8 cellular contexts compared by ENCODE assay signal in the genomic region with DNA sequence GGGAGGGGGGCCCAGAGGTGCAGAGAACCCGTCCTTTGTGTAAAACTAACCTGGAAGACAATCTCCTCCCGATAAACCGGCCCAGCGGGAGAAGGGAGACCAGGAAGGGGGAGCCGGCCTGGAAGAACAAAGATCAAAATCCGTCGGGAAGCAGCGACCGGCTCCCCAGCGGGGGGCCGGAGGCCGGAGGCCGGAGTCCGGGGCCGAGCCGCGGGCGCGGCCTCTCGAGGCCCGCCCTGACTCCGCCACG. TPM values are rescaled to one million over a fixed set of nuclear protein-coding genes. Genes with fewer than 3 reads are reported as not detected.
DNase-seq lines count a peak whose midpoint lies in the region; ATAC-seq and TF ChIP-seq lines count a peak whose summit lies in the region.

No MANE protein-coding gene starts in this region.

- H3K9me3 Mint-ChIP-seq in activated T-cell treated with anti-CD3 and anti-CD28 coated beads, Interleukin-2, amount 50 U/mL, for 72 hours, result no peaks in the 10 kb centered on the region

- intact Hi-C loops in ascending aorta (cut with DNase I), result loop anchor here (2.0 to 10.0 kb wide), 6 partner anchors 64 to 324 kb away; a partner anchor contains a TSS
- intact Hi-C loops in tibial artery (cut with DNase I; ENCODE audit: low total_unique reads), result no loop called here

- H3K36me3 ChIP-seq in ascending aorta, result no peaks in the 10 kb centered on the region
- H3K36me3 ChIP-seq in liver (ENCODE audit: control insufficient read depth in 4 of 4, insufficient read depth in 3 of 4, low read depth in 1 of 4, low read length in 3 of 4), result peaks cover 0 to 2% (median 0%) of the 10 kb centered on the region in 4 donors
- H3K36me3 ChIP-seq in tibial artery, result no peaks in the 10 kb centered on the region

- no peak for ATAC-seq in activated T-cell treated with anti-CD3 and anti-CD28 coated beads, Interleukin-2, amount 50 U/mL, for 72 hours (replicated peaks in 1 of 2)
- no peak for ATAC-seq in HG03159 (IDR thresholded peaks at IDR 0.05; ENCODE audit: unreplicated experiment)
- ATAC-seq in GM21390 (IDR thresholded peaks at IDR 0.05; ENCODE audit: unreplicated experiment), result no peak

- TF ChIP-seq CTCF in ascending aorta (IDR thresholded peaks at IDR 0.05) (no peak), liver (IDR thresholded peaks at IDR 0.05; ENCODE audit: low read depth, low read length, missing input control) (no peak), tibial artery (IDR thresholded peaks at IDR 0.05) (no peak)

- H3K27me3 Mint-ChIP-seq in activated T-cell treated with anti-CD3 and anti-CD28 coated beads, Interleukin-2, amount 50 U/mL, for 72 hours (ENCODE audit: low read depth), result peaks cover 30% of the 10 kb centered on the region

- peak overlapping the region; percentile 54 to 77 for H3K4me3 ChIP-seq in ascending aorta
- peak overlapping the region; percentile 70 to 97 (median 84) for H3K4me3 ChIP-seq in liver (ENCODE audit: low read depth in 1 of 3, low read length in 3 of 3)
- peak overlapping the region; percentile 84 to 86 for H3K4me3 ChIP-seq in tibial artery

- H3K27ac Mint-ChIP-seq in activated T-cell treated with anti-CD3 and anti-CD28 coated beads, Interleukin-2, amount 50 U/mL, for 72 hours, result no peak overlapping the region

- no peaks in the 10 kb centered on the region for H3K4me1 ChIP-seq in ascending aorta
- H3K4me1 ChIP-seq in liver (ENCODE audit: control insufficient read depth in 4 of 4, insufficient read depth in 4 of 4, low read length in 3 of 4), result peaks cover 0 to 23% (median 13%) of the 10 kb centered on the region in 4 donors
- H3K4me1 ChIP-seq in tibial artery, result no peaks in the 10 kb centered on the region

- H3K9ac ChIP-seq in liver (ENCODE audit: low read depth in 1 of 2, low read length in 2 of 2), result peak overlapping the region in 1 of 2 donors; percentile 19

- under 1% methylated on average over 23 of the region's 23 CpGs for WGBS in liver

- peaks cover 29% of the 10 kb centered on the region for H3K4me1 Mint-ChIP-seq in activated T-cell treated with anti-CD3 and anti-CD28 coated beads, Interleukin-2, amount 50 U/mL, for 72 hours (ENCODE audit: low read depth)

- H3K9me3 ChIP-seq in ascending aorta (no peaks in the 10 kb centered on the region), liver (ENCODE audit: control insufficient read depth in 4 of 4, low read length in 3 of 4) (no peaks in the 10 kb centered on the region), tibial artery (no peaks in the 10 kb centered on the region)

- peak overlapping the region; percentile 86 to 92 for H3K4me3 Mint-ChIP-seq in activated T-cell treated with anti-CD3 and anti-CD28 coated beads, Interleukin-2, amount 50 U/mL, for 72 hours

- no peaks in the 10 kb centered on the region for H3K36me3 Mint-ChIP-seq in activated T-cell treated with anti-CD3 and anti-CD28 coated beads, Interleukin-2, amount 50 U/mL, for 72 hours (ENCODE audit: insufficient read depth in 2 of 2)

- TF ChIP-seq RAD21 in liver (IDR thresholded peaks at IDR 0.05), result no peak

- H3K27me3 ChIP-seq in ascending aorta, result no peaks in the 10 kb centered on the region
- no peaks in the 10 kb centered on the region for H3K27me3 ChIP-seq in liver (ENCODE audit: control insufficient read depth in 4 of 4, insufficient read depth in 4 of 4, low read length in 3 of 4)
- H3K27me3 ChIP-seq in tibial artery, result no peaks in the 10 kb centered on the region

- H3K27ac ChIP-seq in ascending aorta (peak overlapping the region; percentile 68 to 77), liver (ENCODE audit: low read depth in 1 of 2, low read length in 2 of 2) (peak overlapping the region; percentile 71 to 88), tibial artery (peak overlapping the region; percentile 82 to 84)

- DNase-seq in activated T-cell treated with anti-CD3 and anti-CD28 coated beads, Interleukin-2, amount 50 U/mL, for 72 hours, result no peak
- DNase-seq in activated T-cell treated with anti-CD3 and anti-CD28 coated beads, Interleukin-2, amount 50 U/mL, for 1 hour, result no peak
- DNase-seq in ascending aorta (ENCODE audit: low spot score in 2 of 2) (no peak), tibial artery (no peak), cerebellar nuclear complex (lab: John Stamatoyannopoulos, UW) (no peak)

TF ChIP-seq in liver, 16 proteins besides CTCF, POLR2A, EP300 and RAD21:
- no peak for TF ChIP-seq FOXA1 (IDR thresholded peaks at IDR 0.05)
- no peak for TF ChIP-seq YY1 (IDR thresholded peaks at IDR 0.05)
- TF ChIP-seq FOXA2 (IDR thresholded peaks at IDR 0.05), result no peak
- TF ChIP-seq, protein P1, sequence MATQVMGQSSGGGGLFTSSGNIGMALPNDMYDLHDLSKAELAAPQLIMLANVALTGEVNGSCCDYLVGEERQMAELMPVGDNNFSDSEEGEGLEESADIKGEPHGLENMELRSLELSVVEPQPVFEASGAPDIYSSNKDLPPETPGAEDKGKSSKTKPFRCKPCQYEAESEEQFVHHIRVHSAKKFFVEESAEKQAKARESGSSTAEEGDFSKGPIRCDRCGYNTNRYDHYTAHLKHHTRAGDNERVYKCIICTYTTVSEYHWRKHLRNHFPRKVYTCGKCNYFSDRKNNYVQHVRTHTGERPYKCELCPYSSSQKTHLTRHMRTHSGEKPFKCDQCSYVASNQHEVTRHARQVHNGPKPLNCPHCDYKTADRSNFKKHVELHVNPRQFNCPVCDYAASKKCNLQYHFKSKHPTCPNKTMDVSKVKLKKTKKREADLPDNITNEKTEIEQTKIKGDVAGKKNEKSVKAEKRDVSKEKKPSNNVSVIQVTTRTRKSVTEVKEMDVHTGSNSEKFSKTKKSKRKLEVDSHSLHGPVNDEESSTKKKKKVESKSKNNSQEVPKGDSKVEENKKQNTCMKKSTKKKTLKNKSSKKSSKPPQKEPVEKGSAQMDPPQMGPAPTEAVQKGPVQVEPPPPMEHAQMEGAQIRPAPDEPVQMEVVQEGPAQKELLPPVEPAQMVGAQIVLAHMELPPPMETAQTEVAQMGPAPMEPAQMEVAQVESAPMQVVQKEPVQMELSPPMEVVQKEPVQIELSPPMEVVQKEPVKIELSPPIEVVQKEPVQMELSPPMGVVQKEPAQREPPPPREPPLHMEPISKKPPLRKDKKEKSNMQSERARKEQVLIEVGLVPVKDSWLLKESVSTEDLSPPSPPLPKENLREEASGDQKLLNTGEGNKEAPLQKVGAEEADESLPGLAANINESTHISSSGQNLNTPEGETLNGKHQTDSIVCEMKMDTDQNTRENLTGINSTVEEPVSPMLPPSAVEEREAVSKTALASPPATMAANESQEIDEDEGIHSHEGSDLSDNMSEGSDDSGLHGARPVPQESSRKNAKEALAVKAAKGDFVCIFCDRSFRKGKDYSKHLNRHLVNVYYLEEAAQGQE (IDR thresholded peaks at IDR 0.05), result no peak
- no peak for TF ChIP-seq SP1 (IDR thresholded peaks at IDR 0.05)
- TF ChIP-seq, protein P2, sequence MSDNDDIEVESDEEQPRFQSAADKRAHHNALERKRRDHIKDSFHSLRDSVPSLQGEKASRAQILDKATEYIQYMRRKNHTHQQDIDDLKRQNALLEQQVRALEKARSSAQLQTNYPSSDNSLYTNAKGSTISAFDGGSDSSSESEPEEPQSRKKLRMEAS (IDR thresholded peaks at IDR 0.05), result no peak
- TF ChIP-seq EGR1 (IDR thresholded peaks at IDR 0.05; ENCODE audit: low read depth in 2 of 2), result no peak

RNA-seq across cellular contexts. Expression of a gene that starts 0.6 kb away (rescaled TPM):
- total RNA-seq in activated T-cell treated with anti-CD3 and anti-CD28 coated beads, Interleukin-2, amount 50 U/mL, for 72 hours, result 10 to 100 TPM; 12.6 to 12.8 TPM
- 43.0 TPM for total RNA-seq in ascending aorta
- total RNA-seq in liver, result 10 to 100 TPM; 10.2 to 23.1 TPM
- 10 to 100 TPM; 25.6 to 26.8 TPM for polyA plus RNA-seq in liver
